Comparison of ENCODE assay signal across 19 cellular contexts in the genomic region with DNA sequence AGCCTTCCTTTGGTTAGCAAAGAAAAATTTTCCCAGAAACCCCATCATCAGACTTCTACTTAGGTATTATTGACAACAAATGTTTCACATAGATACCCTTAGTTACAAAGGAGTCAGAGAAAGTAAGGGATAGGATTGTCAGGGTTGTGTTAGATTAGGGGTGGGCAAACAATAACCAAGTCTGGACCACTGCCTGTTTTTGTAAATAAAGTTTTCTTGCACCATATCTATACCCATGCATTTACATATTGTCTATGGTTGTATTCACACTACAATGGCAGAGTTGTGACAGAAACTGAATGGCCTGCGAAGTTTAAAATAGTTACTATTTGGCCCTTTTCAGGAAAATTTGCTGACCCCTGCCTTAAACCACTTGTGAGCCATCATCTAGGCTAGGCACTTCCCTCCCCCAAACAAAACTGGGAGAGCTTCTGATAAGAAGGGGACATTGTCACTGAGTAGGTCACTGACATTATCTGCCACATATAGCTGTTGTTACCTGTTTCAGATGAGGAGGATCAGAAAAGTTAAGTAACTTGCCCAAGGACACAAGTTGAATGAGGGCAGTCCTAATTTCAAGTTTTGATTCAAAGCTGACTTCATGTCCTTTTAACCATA. TPM values are rescaled to one million over a fixed set of nuclear protein-coding genes. Genes with fewer than 3 reads are reported as not detected.
"Had no signal": no experiment of that assay in that cellular context is flagged by ENCODE, and none has a peak within 500 bp of the region (broad histone marks: within the 10 kb centered on the region; RNA-seq: fewer than 3 reads in every experiment).

No MANE protein-coding gene starts in this region.

- FAIRE-seq: endometrium, small intestine, urothelium cell line had no signal

- H3K27me3 Mint-ChIP-seq: type B pancreatic cell had no signal

- H3K36me3 ChIP-seq: esophagus squamous epithelium, gastroesophageal sphincter, ovary, right atrium auricular region had no signal

- H3K36me3 Mint-ChIP-seq: naive thymus-derived CD8-positive, alpha-beta T cell; type B pancreatic cell had no signal

- H3K4me3 Mint-ChIP-seq: naive thymus-derived CD8-positive, alpha-beta T cell; type B pancreatic cell had no signal

- H3K27ac Mint-ChIP-seq: naive thymus-derived CD8-positive, alpha-beta T cell; type B pancreatic cell had no signal

- DNase-seq: effector CD8-positive, alpha-beta T cell; esophagus squamous epithelium; foreskin fibroblast; glutamatergic neuron; kidney glomerular epithelial cell; mammary epithelial cell; mucosa of descending colon; naive thymus-derived CD8-positive, alpha-beta T cell; ovary; small intestine; stimulated activated CD4-positive, alpha-beta T cell treated with anti-CD3 and anti-CD28 coated beads, Interleukin-12 subunit alpha, Interleukin-12 subunit beta, amount 100 ng/mL, for 4 hours; stimulated activated naive CD4-positive, alpha-beta T cell had no signal

- H3K4me1 ChIP-seq: esophagus squamous epithelium, gastroesophageal sphincter had no signal

- H3K9me3 ChIP-seq: esophagus squamous epithelium, gastroesophageal sphincter, mucosa of descending colon, ovary, right atrium auricular region had no signal

- H3K9me3 Mint-ChIP-seq: naive thymus-derived CD8-positive, alpha-beta T cell; type B pancreatic cell had no signal

- H3K4me3 ChIP-seq: coronary artery, esophagus squamous epithelium, gastroesophageal sphincter, mucosa of descending colon, ovary, right atrium auricular region had no signal

- H3K27ac ChIP-seq: coronary artery, epithelial cell of prostate, esophagus squamous epithelium, gastroesophageal sphincter, ovary, right atrium auricular region had no signal

- H3K27me3 ChIP-seq: esophagus squamous epithelium, gastroesophageal sphincter, ovary, right atrium auricular region had no signal

- ATAC-seq: gastroesophageal sphincter; mucosa of descending colon; naive thymus-derived CD8-positive, alpha-beta T cell had no signal

- H3K4me1 Mint-ChIP-seq: naive thymus-derived CD8-positive, alpha-beta T cell had no signal

RNA-seq across cellular contexts. Expression of a gene that starts 41.9 kb away (rescaled TPM):
- total RNA-seq: naive thymus-derived CD8-positive, alpha-beta T cell had no signal
- polyA plus RNA-seq: naive thymus-derived CD8-positive, alpha-beta T cell had no signal
